Comparison of ENCODE assay signal across 1 cellular context in genomic region chr20:62367136-62367482, GRCh38.
TF ChIP-seq lines count a peak whose summit lies in the region.

A gene with protein sequence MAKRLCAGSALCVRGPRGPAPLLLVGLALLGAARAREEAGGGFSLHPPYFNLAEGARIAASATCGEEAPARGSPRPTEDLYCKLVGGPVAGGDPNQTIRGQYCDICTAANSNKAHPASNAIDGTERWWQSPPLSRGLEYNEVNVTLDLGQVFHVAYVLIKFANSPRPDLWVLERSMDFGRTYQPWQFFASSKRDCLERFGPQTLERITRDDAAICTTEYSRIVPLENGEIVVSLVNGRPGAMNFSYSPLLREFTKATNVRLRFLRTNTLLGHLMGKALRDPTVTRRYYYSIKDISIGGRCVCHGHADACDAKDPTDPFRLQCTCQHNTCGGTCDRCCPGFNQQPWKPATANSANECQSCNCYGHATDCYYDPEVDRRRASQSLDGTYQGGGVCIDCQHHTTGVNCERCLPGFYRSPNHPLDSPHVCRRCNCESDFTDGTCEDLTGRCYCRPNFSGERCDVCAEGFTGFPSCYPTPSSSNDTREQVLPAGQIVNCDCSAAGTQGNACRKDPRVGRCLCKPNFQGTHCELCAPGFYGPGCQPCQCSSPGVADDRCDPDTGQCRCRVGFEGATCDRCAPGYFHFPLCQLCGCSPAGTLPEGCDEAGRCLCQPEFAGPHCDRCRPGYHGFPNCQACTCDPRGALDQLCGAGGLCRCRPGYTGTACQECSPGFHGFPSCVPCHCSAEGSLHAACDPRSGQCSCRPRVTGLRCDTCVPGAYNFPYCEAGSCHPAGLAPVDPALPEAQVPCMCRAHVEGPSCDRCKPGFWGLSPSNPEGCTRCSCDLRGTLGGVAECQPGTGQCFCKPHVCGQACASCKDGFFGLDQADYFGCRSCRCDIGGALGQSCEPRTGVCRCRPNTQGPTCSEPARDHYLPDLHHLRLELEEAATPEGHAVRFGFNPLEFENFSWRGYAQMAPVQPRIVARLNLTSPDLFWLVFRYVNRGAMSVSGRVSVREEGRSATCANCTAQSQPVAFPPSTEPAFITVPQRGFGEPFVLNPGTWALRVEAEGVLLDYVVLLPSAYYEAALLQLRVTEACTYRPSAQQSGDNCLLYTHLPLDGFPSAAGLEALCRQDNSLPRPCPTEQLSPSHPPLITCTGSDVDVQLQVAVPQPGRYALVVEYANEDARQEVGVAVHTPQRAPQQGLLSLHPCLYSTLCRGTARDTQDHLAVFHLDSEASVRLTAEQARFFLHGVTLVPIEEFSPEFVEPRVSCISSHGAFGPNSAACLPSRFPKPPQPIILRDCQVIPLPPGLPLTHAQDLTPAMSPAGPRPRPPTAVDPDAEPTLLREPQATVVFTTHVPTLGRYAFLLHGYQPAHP (N-terminal part only) (minus strand): TSS chr20:62367312. CDS start chr20:62367245, 67 bp downstream.

TF ChIP-seq in HepG2, 621 proteins besides CTCF, POLR2A, EP300 and RAD21 (continued from another document):
- TF ChIP-seq, protein P1, sequence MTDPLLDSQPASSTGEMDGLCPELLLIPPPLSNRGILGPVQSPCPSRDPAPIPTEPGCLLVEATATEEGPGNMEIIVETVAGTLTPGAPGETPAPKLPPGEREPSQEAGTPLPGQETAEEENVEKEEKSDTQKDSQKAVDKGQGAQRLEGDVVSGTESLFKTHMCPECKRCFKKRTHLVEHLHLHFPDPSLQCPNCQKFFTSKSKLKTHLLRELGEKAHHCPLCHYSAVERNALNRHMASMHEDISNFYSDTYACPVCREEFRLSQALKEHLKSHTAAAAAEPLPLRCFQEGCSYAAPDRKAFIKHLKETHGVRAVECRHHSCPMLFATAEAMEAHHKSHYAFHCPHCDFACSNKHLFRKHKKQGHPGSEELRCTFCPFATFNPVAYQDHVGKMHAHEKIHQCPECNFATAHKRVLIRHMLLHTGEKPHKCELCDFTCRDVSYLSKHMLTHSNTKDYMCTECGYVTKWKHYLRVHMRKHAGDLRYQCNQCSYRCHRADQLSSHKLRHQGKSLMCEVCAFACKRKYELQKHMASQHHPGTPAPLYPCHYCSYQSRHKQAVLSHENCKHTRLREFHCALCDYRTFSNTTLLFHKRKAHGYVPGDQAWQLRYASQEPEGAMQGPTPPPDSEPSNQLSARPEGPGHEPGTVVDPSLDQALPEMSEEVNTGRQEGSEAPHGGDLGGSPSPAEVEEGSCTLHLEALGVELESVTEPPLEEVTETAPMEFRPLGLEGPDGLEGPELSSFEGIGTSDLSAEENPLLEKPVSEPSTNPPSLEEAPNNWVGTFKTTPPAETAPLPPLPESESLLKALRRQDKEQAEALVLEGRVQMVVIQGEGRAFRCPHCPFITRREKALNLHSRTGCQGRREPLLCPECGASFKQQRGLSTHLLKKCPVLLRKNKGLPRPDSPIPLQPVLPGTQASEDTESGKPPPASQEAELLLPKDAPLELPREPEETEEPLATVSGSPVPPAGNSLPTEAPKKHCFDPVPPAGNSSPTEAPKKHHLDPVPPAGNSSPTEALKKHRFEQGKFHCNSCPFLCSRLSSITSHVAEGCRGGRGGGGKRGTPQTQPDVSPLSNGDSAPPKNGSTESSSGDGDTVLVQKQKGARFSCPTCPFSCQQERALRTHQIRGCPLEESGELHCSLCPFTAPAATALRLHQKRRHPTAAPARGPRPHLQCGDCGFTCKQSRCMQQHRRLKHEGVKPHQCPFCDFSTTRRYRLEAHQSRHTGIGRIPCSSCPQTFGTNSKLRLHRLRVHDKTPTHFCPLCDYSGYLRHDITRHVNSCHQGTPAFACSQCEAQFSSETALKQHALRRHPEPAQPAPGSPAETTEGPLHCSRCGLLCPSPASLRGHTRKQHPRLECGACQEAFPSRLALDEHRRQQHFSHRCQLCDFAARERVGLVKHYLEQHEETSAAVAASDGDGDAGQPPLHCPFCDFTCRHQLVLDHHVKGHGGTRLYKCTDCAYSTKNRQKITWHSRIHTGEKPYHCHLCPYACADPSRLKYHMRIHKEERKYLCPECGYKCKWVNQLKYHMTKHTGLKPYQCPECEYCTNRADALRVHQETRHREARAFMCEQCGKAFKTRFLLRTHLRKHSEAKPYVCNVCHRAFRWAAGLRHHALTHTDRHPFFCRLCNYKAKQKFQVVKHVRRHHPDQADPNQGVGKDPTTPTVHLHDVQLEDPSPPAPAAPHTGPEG (CRISPR knock-in tag; IDR thresholded peaks at IDR 0.05): no peak
- TF ChIP-seq MAFK (conservative IDR thresholded peaks at IDR 0.05 in 1 of 2, IDR thresholded peaks at IDR 0.05 in 1 of 2; ENCODE audit: low read length in 2 of 2): no peak
- no peak for TF ChIP-seq MAFG (CRISPR knock-in tag; IDR thresholded peaks at IDR 0.05)
- 0 out of 2 replicates have a peak, but pooled peaks have one; percentile 4 for TF ChIP-seq ZNF773 (CRISPR knock-in tag; IDR thresholded peaks at IDR 0.05; ENCODE audit: borderline replicate concordance)
- TF ChIP-seq, protein P2, sequence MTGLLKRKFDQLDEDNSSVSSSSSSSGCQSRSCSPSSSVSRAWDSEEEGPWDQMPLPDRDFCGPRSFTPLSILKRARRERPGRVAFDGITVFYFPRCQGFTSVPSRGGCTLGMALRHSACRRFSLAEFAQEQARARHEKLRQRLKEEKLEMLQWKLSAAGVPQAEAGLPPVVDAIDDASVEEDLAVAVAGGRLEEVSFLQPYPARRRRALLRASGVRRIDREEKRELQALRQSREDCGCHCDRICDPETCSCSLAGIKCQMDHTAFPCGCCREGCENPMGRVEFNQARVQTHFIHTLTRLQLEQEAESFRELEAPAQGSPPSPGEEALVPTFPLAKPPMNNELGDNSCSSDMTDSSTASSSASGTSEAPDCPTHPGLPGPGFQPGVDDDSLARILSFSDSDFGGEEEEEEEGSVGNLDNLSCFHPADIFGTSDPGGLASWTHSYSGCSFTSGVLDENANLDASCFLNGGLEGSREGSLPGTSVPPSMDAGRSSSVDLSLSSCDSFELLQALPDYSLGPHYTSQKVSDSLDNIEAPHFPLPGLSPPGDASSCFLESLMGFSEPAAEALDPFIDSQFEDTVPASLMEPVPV (CRISPR knock-in tag; IDR thresholded peaks at IDR 0.05): 0 out of 2 replicates have a peak, but pooled peaks have one; percentile 13
- TF ChIP-seq PRDM15 (CRISPR knock-in tag; IDR thresholded peaks at IDR 0.05): 0 out of 2 replicates have a peak, but pooled peaks have one; percentile 7
- no peak; the same call in 1 of the 2 replicates for TF ChIP-seq ZSCAN31 (CRISPR knock-in tag; IDR thresholded peaks at IDR 0.05; ENCODE audit: low read depth)
